ENCODE assay signal across 1 cellular context in genomic region chr11:65506770-65507485, GRCh38.
TF ChIP-seq lines count a peak whose summit lies in the region.

No MANE protein-coding gene starts in this region.

TF ChIP-seq in K562, 482 proteins besides CTCF, POLR2A, EP300 and RAD21 (continued from another document and continues in another):
- TF ChIP-seq NCOA2 (IDR thresholded peaks at IDR 0.05; ENCODE audit: partially characterized antibody in 2 of 2) (no peak), HMGN3 (IDR thresholded peaks at IDR 0.05; ENCODE audit: borderline replicate concordance, extremely low read depth, insufficient read length, low read depth, low read length) (peak; percentile 86), ZBTB26 (CRISPR knock-in tag; IDR thresholded peaks at IDR 0.05) (peak; percentile 100), XRCC4 (IDR thresholded peaks at IDR 0.05; ENCODE audit: extremely low read depth, insufficient read depth, insufficient read length) (peak; percentile 33), ZC3H8 (IDR thresholded peaks at IDR 0.05) (no peak), TEAD2 (tag; IDR thresholded peaks at IDR 0.05) (no peak), ZNF561 (CRISPR knock-in tag; conservative IDR thresholded peaks at IDR 0.05) (peak; percentile 94), ZBTB5 (IDR thresholded peaks at IDR 0.05) (peak; percentile 96), PRPF4 (IDR thresholded peaks at IDR 0.05; ENCODE audit: insufficient read depth, low read depth, low read length, poor library complexity, severe bottlenecking) (no peak), IFI16 (CRISPR knock-in tag; IDR thresholded peaks at IDR 0.05) (no peak), GTF2F1 (IDR thresholded peaks at IDR 0.05; ENCODE audit: low read depth, low read length) (no peak), CBX5 (IDR thresholded peaks at IDR 0.05; ENCODE audit: borderline replicate concordance, low read depth) (no peak), POLR2G (IDR thresholded peaks at IDR 0.05; ENCODE audit: low read depth, low read length) (peak; percentile 86), SMAD2 (IDR thresholded peaks at IDR 0.05; ENCODE audit: low read depth, low read length) (no peak), ZNF518B (CRISPR knock-in tag; IDR thresholded peaks at IDR 0.05) (peak; percentile 91), STAG1 (CRISPR knock-in tag; IDR thresholded peaks at IDR 0.05; ENCODE audit: borderline replicate concordance) (no peak), MYC (IDR thresholded peaks at IDR 0.05; ENCODE audit: low read depth, low read length) (no peak), MYC (CRISPR knock-in tag; IDR thresholded peaks at IDR 0.05; ENCODE audit: borderline replicate concordance, low read depth) (peak; percentile 94), HMGXB4 (CRISPR knock-in tag; IDR thresholded peaks at IDR 0.05) (peak; percentile 56; the same call in 1 of the 2 replicates), ELF2 (CRISPR knock-in tag; IDR thresholded peaks at IDR 0.05) (peak; percentile 88), PTTG1 (tag; IDR thresholded peaks at IDR 0.05; ENCODE audit: low read depth) (no peak), POLR3G (IDR thresholded peaks at IDR 0.05; ENCODE audit: extremely low read depth, insufficient read length, insufficient replicate concordance) (no peak), ZNF584 (CRISPR knock-in tag; IDR thresholded peaks at IDR 0.05; ENCODE audit: low read depth) (no peak; the same call in 1 of the 2 replicates), TCF15 (CRISPR knock-in tag; IDR thresholded peaks at IDR 0.05) (no peak; the same call in 1 of the 2 replicates), TRIM25 (IDR thresholded peaks at IDR 0.05; ENCODE audit: borderline replicate concordance) (no peak), BRF1 (IDR thresholded peaks at IDR 0.05; ENCODE audit: borderline replicate concordance, extremely low read depth, insufficient read length) (no peak), ERF (CRISPR knock-in tag; IDR thresholded peaks at IDR 0.05) (peak; percentile 99), ZNF184 (CRISPR knock-in tag; IDR thresholded peaks at IDR 0.05) (no peak), ZKSCAN3 (CRISPR knock-in tag; IDR thresholded peaks at IDR 0.05) (no peak), ZNF124 (CRISPR knock-in tag; IDR thresholded peaks at IDR 0.05) (no peak), POLR2AphosphoS2 (IDR thresholded peaks at IDR 0.05; ENCODE audit: low read length) (peak; percentile 99), CBX1 (IDR thresholded peaks at IDR 0.05; ENCODE audit: low read depth) (peak; percentile 95), ZNF354B (CRISPR knock-in tag; IDR thresholded peaks at IDR 0.05) (peak; percentile 87), FIP1L1 (IDR thresholded peaks at IDR 0.05; ENCODE audit: low read depth, low read length, poor library complexity, severe bottlenecking) (peak; percentile 100), ZBTB7A (IDR thresholded peaks at IDR 0.05; ENCODE audit: borderline replicate concordance, control insufficient read depth, low read depth, low read length) (no peak; the same call in 1 of the 2 replicates), ZNF707 (CRISPR knock-in tag; conservative IDR thresholded peaks at IDR 0.05) (no peak; the same call in 1 of the 2 replicates), ZNF224 (CRISPR knock-in tag; IDR thresholded peaks at IDR 0.05) (no peak; the same call in none of the 2 replicates), XRCC3 (IDR thresholded peaks at IDR 0.05) (no peak), KAT2B (IDR thresholded peaks at IDR 0.05; ENCODE audit: low read depth, low read length) (no peak), ILF3 (IDR thresholded peaks at IDR 0.05; ENCODE audit: borderline replicate concordance) (peak; percentile 99), HDAC1 (IDR thresholded peaks at IDR 0.05) (no peak; a peak in 1 of 4 replicates), ZBTB12 (CRISPR knock-in tag; IDR thresholded peaks at IDR 0.05) (peak; percentile 38; the same call in 1 of the 2 replicates), TAF9B (IDR thresholded peaks at IDR 0.05; ENCODE audit: partially characterized antibody) (peak; percentile 34), GMEB1 (CRISPR knock-in tag; IDR thresholded peaks at IDR 0.05) (no peak), JUND (IDR thresholded peaks at IDR 0.05; ENCODE audit: borderline replicate concordance, low read depth, low read length) (0 out of 2 replicates have a peak, but pooled peaks have one; percentile 37), JUND (tag; IDR thresholded peaks at IDR 0.05; ENCODE audit: borderline replicate concordance, low read depth, low read length) (no peak), THAP7 (CRISPR knock-in tag; IDR thresholded peaks at IDR 0.05) (peak; percentile 87), DACH1 (IDR thresholded peaks at IDR 0.05; ENCODE audit: partially characterized antibody) (no peak), STAT6 (CRISPR knock-in tag; IDR thresholded peaks at IDR 0.05) (0 out of 2 replicates have a peak, but pooled peaks have one; percentile 59), ZNF75A (CRISPR knock-in tag; IDR thresholded peaks at IDR 0.05) (peak; percentile 85)
